8 cellular contexts compared by ENCODE assay signal in genomic region chr18:79200546-79201268, GRCh38.
DNase-seq lines count a peak whose midpoint lies in the region; ATAC-seq and TF ChIP-seq lines count a peak whose summit lies in the region.

No MANE protein-coding gene starts in this region.

- no peak overlapping the region for H2AFZ ChIP-seq in smooth muscle cell (ENCODE audit: low read depth)

- no peak for TF ChIP-seq CTCF in activated CD8-positive, alpha-beta T cell treated with anti-CD3 and anti-CD28 coated beads for 36 hours (IDR thresholded peaks at IDR 0.05)
- TF ChIP-seq CTCF in heart left ventricle (IDR thresholded peaks at IDR 0.05) (no peak), smooth muscle cell (IDR thresholded peaks at IDR 0.05; ENCODE audit: borderline replicate concordance, insufficient read depth, poor library complexity, severe bottlenecking) (no peak)

- peaks cover 8% of the 10 kb centered on the region for H3K36me3 Mint-ChIP-seq in activated CD8-positive, alpha-beta T cell treated with anti-CD3 and anti-CD28 coated beads for 36 hours (ENCODE audit: low read depth)

- no peak overlapping the region for H3K27ac ChIP-seq in heart left ventricle
- H3K27ac ChIP-seq in smooth muscle cell (ENCODE audit: low read depth), result no peak overlapping the region

- H3K4me1 Mint-ChIP-seq in activated CD8-positive, alpha-beta T cell treated with anti-CD3 and anti-CD28 coated beads for 36 hours (ENCODE audit: low read depth), result peaks cover 31% of the 10 kb centered on the region

- no peaks in the 10 kb centered on the region for H3F3A ChIP-seq in smooth muscle cell (ENCODE audit: low read depth)

- CTCF ChIA-PET in activated CD8-positive, alpha-beta T cell treated with anti-CD3 and anti-CD28 coated beads for 36 hours (lab: Charles Lee), result interaction anchor here (1.3 kb wide), 1 partner anchor 12 kb away, joined by 3 read pairs; no protein-coding TSS in a partner anchor

- H3K9me3 ChIP-seq in heart left ventricle (no peaks in the 10 kb centered on the region), smooth muscle cell (replicated peaks; ENCODE audit: low read depth) (no peaks in the 10 kb centered on the region)

- peak; percentile 74 for ATAC-seq in HG03196 (IDR thresholded peaks at IDR 0.05; ENCODE audit: unreplicated experiment)
- peak; percentile 55 for ATAC-seq in activated CD8-positive, alpha-beta T cell treated with anti-CD3 and anti-CD28 coated beads for 36 hours
- ATAC-seq in heart left ventricle, result peak in 3 of 4 donors; percentile 79 to 95 (median 81)

- no peak for TF ChIP-seq POLR2A in heart left ventricle (IDR thresholded peaks at IDR 0.05)

- H3K4me1 ChIP-seq in heart left ventricle, result peaks cover 0 to 3% (median 0%) of the 10 kb centered on the region in 12 donors
- no peaks in the 10 kb centered on the region for H3K4me1 ChIP-seq in smooth muscle cell (ENCODE audit: low read depth)

- H4K20me1 ChIP-seq in smooth muscle cell (ENCODE audit: low read depth), result peaks cover 8% of the 10 kb centered on the region

- H3K9me3 Mint-ChIP-seq in activated CD8-positive, alpha-beta T cell treated with anti-CD3 and anti-CD28 coated beads for 36 hours, result peaks cover 2% of the 10 kb centered on the region

- POLR2A ChIA-PET in activated CD8-positive, alpha-beta T cell treated with anti-CD3 and anti-CD28 coated beads for 36 hours (lab: Charles Lee), result no interaction called here

- H3K79me2 ChIP-seq in smooth muscle cell (ENCODE audit: low read depth), result no peaks in the 10 kb centered on the region

- H3K9ac ChIP-seq in smooth muscle cell (ENCODE audit: low read depth), result no peak overlapping the region

- H3K27me3 ChIP-seq in heart left ventricle, result no peaks in the 10 kb centered on the region
- H3K27me3 ChIP-seq in smooth muscle cell (ENCODE audit: low read depth), result no peaks in the 10 kb centered on the region

- no peak overlapping the region for H3K4me3 Mint-ChIP-seq in activated CD8-positive, alpha-beta T cell treated with anti-CD3 and anti-CD28 coated beads for 36 hours

- intact Hi-C loops in activated CD8-positive, alpha-beta T cell treated with anti-CD3 and anti-CD28 coated beads for 36 hours (cut with micrococcal nuclease), result no loop called here
- intact Hi-C loops in heart left ventricle (cut with DNase I), result loop anchor here in 1 of 10 donors (10.0 kb wide), 2 partner anchors 56 to 126 kb away; no protein-coding TSS in a partner anchor

- no peaks in the 10 kb centered on the region for H3K27me3 Mint-ChIP-seq in activated CD8-positive, alpha-beta T cell treated with anti-CD3 and anti-CD28 coated beads for 36 hours

- peak; percentile 14 for DNase-seq in NCI-H345 (lab: John Stamatoyannopoulos, UW)
- no peak for DNase-seq in NCI-H345 treated with DMSO at 0.1 percent for 48 hours (lab: John Stamatoyannopoulos, UW; ENCODE audit: unreplicated experiment)
- DNase-seq in activated CD8-positive, alpha-beta T cell treated with anti-CD3 and anti-CD28 coated beads for 36 hours, result peak; percentile 26
- peak in 4 of 5 donors; percentile 39 to 74 (median 56) for DNase-seq in heart left ventricle
- DNase-seq in smooth muscle cell (lab: John Stamatoyannopoulos, UW; ENCODE audit: unreplicated experiment), result peak; percentile 58
- no peak for DNase-seq in kidney glomerular epithelial cell (lab: John Stamatoyannopoulos, UW)
- no peak for DNase-seq in occipital lobe (lab: John Stamatoyannopoulos, UW)

- no peak overlapping the region for H3K4me3 ChIP-seq in heart left ventricle
- H3K4me3 ChIP-seq in smooth muscle cell, result no peak overlapping the region

- peak overlapping the region; percentile 9 for H3K27ac Mint-ChIP-seq in activated CD8-positive, alpha-beta T cell treated with anti-CD3 and anti-CD28 coated beads for 36 hours

- H3K36me3 ChIP-seq in heart left ventricle (peaks cover 0 to 14% (median 4%) of the 10 kb centered on the region in 9 donors), smooth muscle cell (ENCODE audit: low read depth) (no peaks in the 10 kb centered on the region)

- 85 to 88% (median 85%) methylated on average over 7 of the region's 7 CpGs for WGBS in heart left ventricle, 4 donors
- WGBS in smooth muscle cell (ENCODE audit: low lambda C conversion rate), result 87% methylated on average over 7 of the region's 7 CpGs

- no peak overlapping the region for H3K4me2 ChIP-seq in smooth muscle cell

Comparison
In these comparisons a context has a peak if more than half of its experiments do, and no peak if none do; other contexts are left out.
1. DNase-seq: peak in NCI-H345 (single experiment), activated CD8-positive, alpha-beta T cell treated with anti-CD3 and anti-CD28 coated beads for 36 hours (single experiment), heart left ventricle (4 of 5) and smooth muscle cell (single experiment); none in NCI-H345 treated with DMSO at 0.1 percent for 48 hours (single experiment), kidney glomerular epithelial cell (single experiment) and occipital lobe (single experiment).
2. Peak in every context shown above with its lines, with median percentiles within 50 percentile points of each other: ATAC-seq.